25 cellular contexts compared by ENCODE assay signal in genomic region chr2:239946570-239947311, GRCh38.
A peak's percentile ranks its signal among the peaks of the same experiment; 100 is the strongest.
DNase-seq lines count a peak whose midpoint lies in the region; ATAC-seq and TF ChIP-seq lines count a peak whose summit lies in the region.
"Had no signal": no experiment of that assay in that cellular context is flagged by ENCODE, and none has a peak within 500 bp of the region (broad histone marks: within the 10 kb centered on the region; RNA-seq: fewer than 3 reads in every experiment).

No MANE protein-coding gene starts in this region.

- no peak overlapping the region for H3K18ac ChIP-seq in mesendoderm (ENCODE audit: low read length)

- no peaks in the 10 kb centered on the region for H3K36me3 Mint-ChIP-seq in activated T-helper 2 cell treated with anti-CD3 and anti-CD28 coated beads, Interferon-gamma antibody, Interleukin-2, Interleukin-4, amounts not matched to agents 10 μg/mL and 5 μg/mL and 100 μg/mL, durations not matched to agents 14 hours and 24 hours and 36 hours (ENCODE audit: low read depth)

- H4K5ac ChIP-seq in mesendoderm (ENCODE audit: low read length), result no peak overlapping the region

- 88 to 91% methylated on average over 16 of the region's 16 CpGs for WGBS in heart right ventricle, 2 donors
- no CpG with 5 or more reads among the region's 16 CpGs for WGBS in mesendoderm (ENCODE audit: extremely low coverage, insufficient coverage, low lambda C conversion rate)
- 93 to 96% methylated on average over 16 of the region's 16 CpGs for WGBS in aorta, 2 donors

- no peak overlapping the region for H3K56ac ChIP-seq in mesendoderm (ENCODE audit: low read length)

- H3K4ac ChIP-seq in mesendoderm (ENCODE audit: low read depth, low read length), result no peak overlapping the region

- H3K9ac ChIP-seq in mesendoderm (ENCODE audit: low read length), result no peak overlapping the region

- H2BK15ac ChIP-seq in mesendoderm (replicated peaks; ENCODE audit: low read depth), result no peak overlapping the region

- no peak overlapping the region for H3K4me2 ChIP-seq in mesendoderm (ENCODE audit: low read length)
- H3K4me2 ChIP-seq: GM23338 had no signal

- no peaks in the 10 kb centered on the region for H3K9me3 Mint-ChIP-seq in activated T-helper 2 cell treated with anti-CD3 and anti-CD28 coated beads, Interferon-gamma antibody, Interleukin-2, Interleukin-4, amounts not matched to agents 10 μg/mL and 5 μg/mL and 100 μg/mL, durations not matched to agents 14 hours and 24 hours and 36 hours
- H3K9me3 Mint-ChIP-seq: CD4-positive, alpha-beta memory T cell; GM23338; memory B cell; naive B cell; stimulated activated memory B cell treated with anti-CD40 and anti-IgM and Interleukin-4, amounts not matched to agents 10 μg/mL and 1 μg/mL and 100 μg/mL, for 72 hours had no signal

- H3K27me3 ChIP-seq in heart right ventricle (no peaks in the 10 kb centered on the region), mesendoderm (ENCODE audit: insufficient read depth, low read length, poor library complexity) (no peaks in the 10 kb centered on the region), aorta (ENCODE audit: control insufficient read depth in 1 of 2, insufficient read depth in 2 of 2, low read length in 1 of 2) (no peaks in the 10 kb centered on the region), A673 (replicated peaks; ENCODE audit: insufficient read depth, low read depth, low read length, poor library complexity) (no peaks in the 10 kb centered on the region)
- H3K27me3 ChIP-seq: ovary had no signal

- POLR2A ChIA-PET in A673 (lab: Charles Lee; ENCODE audit: low non-redundant PET), result no interaction called here

- ATAC-seq in Right ventricle myocardium superior (ENCODE audit: poor library complexity) (no peak), heart right ventricle (no peak), aorta (ENCODE audit: low FRiP score) (no peak), HG02870 (IDR thresholded peaks at IDR 0.05; ENCODE audit: unreplicated experiment) (no peak)
- ATAC-seq: GM23338; K562; stimulated activated memory B cell treated with anti-CD40 and anti-IgM and Interleukin-4, amounts not matched to agents 10 μg/mL and 1 μg/mL and 100 μg/mL, for 72 hours had no signal

- TF ChIP-seq CTCF in heart right ventricle (IDR thresholded peaks at IDR 0.05) (no peak), coronary artery (IDR thresholded peaks at IDR 0.05) (no peak), A673 (conservative IDR thresholded peaks at IDR 0.05; ENCODE audit: low read depth, low read length) (no peak)

- no peak overlapping the region for H2BK5ac ChIP-seq in mesendoderm (ENCODE audit: low read length)

- H3K9me3 ChIP-seq in heart right ventricle (no peaks in the 10 kb centered on the region), aorta (ENCODE audit: control insufficient read depth, low read length) (no peaks in the 10 kb centered on the region), A673 (ENCODE audit: low read depth, low read length, poor library complexity, severe bottlenecking) (no peaks in the 10 kb centered on the region)
- H3K9me3 ChIP-seq: ovary had no signal

- H3K4me1 ChIP-seq in heart right ventricle (peaks cover 0 to 11% (median 0%) of the 10 kb centered on the region in 9 donors), mesendoderm (ENCODE audit: control insufficient read depth, low read depth, low read length) (no peaks in the 10 kb centered on the region), aorta (ENCODE audit: control insufficient read depth in 1 of 2, insufficient read depth in 2 of 2, low read length in 2 of 2) (no peaks in the 10 kb centered on the region), A673 (ENCODE audit: insufficient read depth, low read length, poor library complexity, severe bottlenecking) (no peaks in the 10 kb centered on the region)

- H3K79me1 ChIP-seq in mesendoderm (ENCODE audit: low read length), result no peaks in the 10 kb centered on the region

- H3K23ac ChIP-seq in mesendoderm (ENCODE audit: low read length), result peak overlapping the region; percentile 24

- H3K4me3 ChIP-seq in heart right ventricle, result no peak overlapping the region
- no peak overlapping the region for H3K4me3 ChIP-seq in coronary artery
- H3K4me3 ChIP-seq in mesendoderm (ENCODE audit: low read length), result no peak overlapping the region
- H3K4me3 ChIP-seq in aorta (ENCODE audit: low read length in 2 of 2), result no peak overlapping the region
- H3K4me3 ChIP-seq in A673 (ENCODE audit: low read depth, low read length, poor library complexity, severe bottlenecking), result no peak overlapping the region
- H3K4me3 ChIP-seq: GM23338, K562, ovary had no signal

- no peak overlapping the region for H3K27ac Mint-ChIP-seq in activated T-helper 2 cell treated with anti-CD3 and anti-CD28 coated beads, Interferon-gamma antibody, Interleukin-2, Interleukin-4, amounts not matched to agents 10 μg/mL and 5 μg/mL and 100 μg/mL, durations not matched to agents 14 hours and 24 hours and 36 hours
- H3K27ac Mint-ChIP-seq: GM23338; memory B cell; stimulated activated memory B cell treated with anti-CD40 and anti-IgM and Interleukin-4, amounts not matched to agents 10 μg/mL and 1 μg/mL and 100 μg/mL, for 72 hours had no signal

- CTCF ChIA-PET in A673 (lab: Charles Lee), result no interaction called here

- H3K27ac ChIP-seq in heart right ventricle (no peak overlapping the region), coronary artery (no peak overlapping the region), mesendoderm (ENCODE audit: low read depth, low read length) (no peak overlapping the region), aorta (ENCODE audit: low read depth in 1 of 2, low read length in 2 of 2) (no peak overlapping the region), A673 (ENCODE audit: low read depth, low read length, poor library complexity, severe bottlenecking) (no peak overlapping the region)
- H3K27ac ChIP-seq: ovary had no signal

- no TSS peak for BruUV-seq in A673 (replicated peaks; lab: Mats Ljungman, UMichigan)

- no peak overlapping the region for H2AK5ac ChIP-seq in mesendoderm (ENCODE audit: low read length)

- H3K4me3 Mint-ChIP-seq in activated T-helper 2 cell treated with anti-CD3 and anti-CD28 coated beads, Interferon-gamma antibody, Interleukin-2, Interleukin-4, amounts not matched to agents 10 μg/mL and 5 μg/mL and 100 μg/mL, durations not matched to agents 14 hours and 24 hours and 36 hours (ENCODE audit: low read depth), result no peak overlapping the region
- H3K4me3 Mint-ChIP-seq: CD4-positive, alpha-beta memory T cell; GM23338; memory B cell; stimulated activated memory B cell treated with anti-CD40 and anti-IgM and Interleukin-4, amounts not matched to agents 10 μg/mL and 1 μg/mL and 100 μg/mL, for 72 hours had no signal

- H4K8ac ChIP-seq in mesendoderm (ENCODE audit: low read depth, low read length), result no peak overlapping the region

- no peak overlapping the region for H2BK120ac ChIP-seq in mesendoderm (ENCODE audit: low read depth, low read length)

- intact Hi-C loops in Right ventricle myocardium superior (cut with DNase I) (no loop called here), heart right ventricle (cut with DNase I) (no loop called here), aorta (cut with DNase I) (no loop called here), A673 (cut with micrococcal nuclease; ENCODE audit: unreplicated experiment) (no loop called here)
- intact Hi-C loops in activated T-helper 2 cell treated with anti-CD3 and anti-CD28 coated beads, Interferon-gamma antibody, Interleukin-2, Interleukin-4, amounts not matched to agents 10 μg/mL and 5 μg/mL and 100 μg/mL, durations not matched to agents 14 hours and 24 hours and 36 hours (cut with micrococcal nuclease), result no loop called here

- no peaks in the 10 kb centered on the region for H3K27me3 Mint-ChIP-seq in activated T-helper 2 cell treated with anti-CD3 and anti-CD28 coated beads, Interferon-gamma antibody, Interleukin-2, Interleukin-4, amounts not matched to agents 10 μg/mL and 5 μg/mL and 100 μg/mL, durations not matched to agents 14 hours and 24 hours and 36 hours (ENCODE audit: low read depth)
- H3K27me3 Mint-ChIP-seq: CD4-positive, alpha-beta memory T cell; memory B cell; naive B cell; stimulated activated memory B cell treated with anti-CD40 and anti-IgM and Interleukin-4, amounts not matched to agents 10 μg/mL and 1 μg/mL and 100 μg/mL, for 72 hours had no signal

- H3K4me1 Mint-ChIP-seq in activated T-helper 2 cell treated with anti-CD3 and anti-CD28 coated beads, Interferon-gamma antibody, Interleukin-2, Interleukin-4, amounts not matched to agents 10 μg/mL and 5 μg/mL and 100 μg/mL, durations not matched to agents 14 hours and 24 hours and 36 hours (ENCODE audit: low read depth), result peaks cover 4% of the 10 kb centered on the region

- no peaks in the 10 kb centered on the region for H3K79me2 ChIP-seq in mesendoderm (ENCODE audit: control insufficient read depth, insufficient read depth, low read length)

- H3K36me3 ChIP-seq in heart right ventricle (no peaks in the 10 kb centered on the region), mesendoderm (ENCODE audit: control insufficient read depth, insufficient read depth, low read length) (no peaks in the 10 kb centered on the region), aorta (ENCODE audit: control insufficient read depth in 1 of 2, insufficient read depth in 2 of 2, low read length in 1 of 2) (no peaks in the 10 kb centered on the region), A673 (ENCODE audit: insufficient read depth, low read length, poor library complexity, severe bottlenecking) (no peaks in the 10 kb centered on the region)
- H3K36me3 ChIP-seq: ovary had no signal

- DNase-seq in Right ventricle myocardium superior (peak; percentile 12), heart right ventricle (no peak), coronary artery (ENCODE audit: low spot score) (peak; percentile 65), mesendoderm (no peak), aorta (peak; percentile 21 to 59), A673 (ENCODE audit: low spot score) (no peak)
- DNase-seq in activated T-helper 2 cell treated with anti-CD3 and anti-CD28 coated beads, Interferon-gamma antibody, Interleukin-2, Interleukin-4, amounts not matched to agents 10 μg/mL and 5 μg/mL and 100 μg/mL, durations not matched to agents 14 hours and 24 hours and 36 hours (ENCODE audit: low spot score), result no peak
- DNase-seq: activated CD4-positive, alpha-beta T cell treated with anti-CD3 and anti-CD28 coated beads for 48 hours; activated naive CD4-positive, alpha-beta T cell treated with anti-CD3 and anti-CD28 coated beads, Interleukin-2, amount 50 U/mL, for 16 hours; activated T-cell treated with anti-CD3 and anti-CD28 coated beads for 4 hours; CD4-positive, alpha-beta memory T cell; cortex of kidney; DMS53; MM.1S; naive B cell; NCI-H1436 treated with DMSO at 0.1 percent for 48 hours; NCI-H69; SIG-M5; stimulated activated CD4-positive, alpha-beta T cell treated with anti-CD3 and anti-CD28 coated beads, Interleukin-1b, Interleukin-23, amount 100 ng/mL, for 48 hours had no signal

Comparison
In these comparisons a context has a peak if more than half of its experiments do, and no peak if none do; other contexts are left out.
1. DNase-seq: peak in Right ventricle myocardium superior (single experiment), coronary artery (single experiment) and aorta (2 of 2); none in heart right ventricle (0 of 2), mesendoderm (single experiment), activated T-helper 2 cell treated with anti-CD3 and anti-CD28 coated beads, Interferon-gamma antibody, Interleukin-2, Interleukin-4, amounts not matched to agents 10 μg/mL and 5 μg/mL and 100 μg/mL, durations not matched to agents 14 hours and 24 hours and 36 hours (single experiment) and A673 (single experiment).